In genomic region chr11:65915821-65916251, GRCh38 we compare ENCODE assay signal across 8 cellular contexts. TPM values are rescaled to one million over a fixed set of nuclear protein-coding genes. Genes with fewer than 3 reads are reported as not detected.
DNase-seq lines count a peak whose midpoint lies in the region; ATAC-seq and TF ChIP-seq lines count a peak whose summit lies in the region.

No MANE protein-coding gene starts in this region.

- DNase-seq in HFFc6 (peak; percentile 99), astrocyte of the hippocampus (ENCODE audit: low read depth, low spot score) (peak; percentile 98), iPS-NIHi11 (ENCODE audit: low spot score) (peak; percentile 58), suprapubic skin (ENCODE audit: low spot score in 2 of 2) (peak; percentile 93 to 94), germinal center (ENCODE audit: low spot score) (no peak), NCI-H1092 treated with DMSO at 0.1 percent for 48 hours (lab: John Stamatoyannopoulos, UW) (no peak), cortex of kidney (lab: John Stamatoyannopoulos, UW) (no peak)

- no peak for TF ChIP-seq EP300 in suprapubic skin (IDR thresholded peaks at IDR 0.05)

- H3K4me1 ChIP-seq in suprapubic skin: peaks cover 81% of the 10 kb centered on the region

- H3K27ac ChIP-seq in suprapubic skin: peak overlapping the region; percentile 81

- peaks cover 2% of the 10 kb centered on the region; the same call in 1 of the 2 replicates for H3K27me3 Mint-ChIP-seq in HFFc6 (ENCODE audit: insufficient read depth)

- no peaks in the 10 kb centered on the region for H3K36me3 ChIP-seq in suprapubic skin

- H3K9me3 ChIP-seq in suprapubic skin: no peaks in the 10 kb centered on the region

- H3K4me3 ChIP-seq in suprapubic skin: peak overlapping the region; percentile 6

- peaks cover 28% of the 10 kb centered on the region for H3K36me3 Mint-ChIP-seq in HFFc6 (ENCODE audit: low read depth)

- peaks cover 61% of the 10 kb centered on the region for H3K4me1 Mint-ChIP-seq in HFFc6 (ENCODE audit: low read depth)

- TF ChIP-seq POLR2A in suprapubic skin (IDR thresholded peaks at IDR 0.05): peak in 1 of 2 donors; percentile 12

- peak overlapping the region; percentile 94 for H3K4me3 Mint-ChIP-seq in HFFc6

- peak overlapping the region; percentile 99 for H3K27ac Mint-ChIP-seq in HFFc6

- TF ChIP-seq CTCF in HFFc6 (IDR thresholded peaks at IDR 0.05) (no peak), suprapubic skin (IDR thresholded peaks at IDR 0.05) (no peak)

- no peaks in the 10 kb centered on the region for H3K27me3 ChIP-seq in suprapubic skin

- WGBS in suprapubic skin: 5% methylated on average over 5 of the region's 13 CpGs

- no peak for ATAC-seq in GM19467 (IDR thresholded peaks at IDR 0.05; ENCODE audit: unreplicated experiment)

- no peaks in the 10 kb centered on the region for H3K9me3 Mint-ChIP-seq in HFFc6

RNA-seq across cellular contexts. Expression of gene C11orf68, which starts 3.0 kb away (rescaled TPM):
- 10 to 100 TPM; 79.0 to 94.6 (median 85.0) TPM for total RNA-seq in HFFc6 (2021; fragmentation: NEBNext Ultra II Directional; extraction: Animal tissue kit (Norgen Biotek cat#: 25700))
- total RNA-seq in suprapubic skin: 10 to 100 TPM; 17.4 to 21.6 (median 19.5) TPM

RNA-seq across cellular contexts. Expression of gene DRAP1, which starts 3.4 kb away (rescaled TPM):
- 100 to 1,000 TPM; 362 to 687 (median 615) TPM for total RNA-seq in HFFc6 (2021; fragmentation: NEBNext Ultra II Directional; extraction: Animal tissue kit (Norgen Biotek cat#: 25700))
- 10 to 100 TPM; 54.2 to 82.5 (median 68.0) TPM for total RNA-seq in suprapubic skin

RNA-seq across cellular contexts. Expression of gene FOSL1, which starts 15.6 kb away (rescaled TPM):
- 100 to 1,000 TPM; 134 to 275 (median 234) TPM for total RNA-seq in HFFc6 (2021; fragmentation: NEBNext Ultra II Directional; extraction: Animal tissue kit (Norgen Biotek cat#: 25700))
- total RNA-seq in suprapubic skin: 100 to 1,000 TPM in 1 of 4 donors, 10 to 100 TPM in 1, 1 to 10 TPM in 2; 5.0 to 118 (median 28.9) TPM

RNA-seq across cellular contexts. Expression of gene CCDC85B, which starts 25.4 kb away (rescaled TPM):
- 100 to 1,000 TPM in 2 of 6 experiments, 10 to 100 TPM in 4; 78.9 to 112 (median 87.7) TPM for total RNA-seq in HFFc6 (2021; fragmentation: NEBNext Ultra II Directional; extraction: Animal tissue kit (Norgen Biotek cat#: 25700))
- total RNA-seq in suprapubic skin: 10 to 100 TPM; 16.0 to 35.8 (median 28.0) TPM

RNA-seq across cellular contexts. Expression of gene FIBP, which starts 27.6 kb away (rescaled TPM):
- total RNA-seq in HFFc6 (2021; fragmentation: NEBNext Ultra II Directional; extraction: Animal tissue kit (Norgen Biotek cat#: 25700)): 100 to 1,000 TPM; 117 to 145 (median 135) TPM
- 10 to 100 TPM; 46.9 to 89.3 (median 74.6) TPM for total RNA-seq in suprapubic skin

Comparison
In these comparisons a context has a peak if more than half of its experiments do, and no peak if none do; other contexts are left out.
1. DNase-seq: peak in HFFc6 (single experiment), astrocyte of the hippocampus (single experiment), iPS-NIHi11 (single experiment) and suprapubic skin (2 of 2); none in germinal center (single experiment), NCI-H1092 treated with DMSO at 0.1 percent for 48 hours (single experiment) and cortex of kidney (single experiment).
2. RNA of gene DRAP1, which starts 3.4 kb away (total RNA-seq): 362 to 687 TPM in HFFc6; 54.2 to 82.5 TPM in suprapubic skin; every median in the first group is over 4 times any median in the second.